8 cellular contexts compared by ENCODE assay signal in genomic region chr2:86807462-86808275, GRCh38. TPM values are rescaled to one million over a fixed set of nuclear protein-coding genes. Genes with fewer than 3 reads are reported as not detected.
DNase-seq lines count a peak whose midpoint lies in the region; ATAC-seq, FAIRE-seq and TF ChIP-seq lines count a peak whose summit lies in the region.

No MANE protein-coding gene starts in this region.

- H3K36me3 ChIP-seq in muscle layer of colon (ENCODE audit: insufficient read depth, low read length): no peaks in the 10 kb centered on the region
- H3K36me3 ChIP-seq in upper lobe of right lung: no peaks in the 10 kb centered on the region

- peak overlapping the region; percentile 70 for H3K27ac Mint-ChIP-seq in activated CD4-positive, alpha-beta T cell treated with anti-CD3 and anti-CD28 coated beads, Interleukin-2, amount 10 ng/mL, durations not matched to agents 7 days and 5 days

- no peaks in the 10 kb centered on the region for H3K9me3 Mint-ChIP-seq in activated CD4-positive, alpha-beta T cell treated with anti-CD3 and anti-CD28 coated beads, Interleukin-2, amount 10 ng/mL, durations not matched to agents 7 days and 5 days

- H3K4me1 ChIP-seq in muscle layer of colon (ENCODE audit: insufficient read depth, low read length) (peaks cover 15% of the 10 kb centered on the region), upper lobe of right lung (peaks cover 26% of the 10 kb centered on the region)

- FAIRE-seq in GM12892 (lab: Jason Lieb, UNC): peak; percentile 30

- intact Hi-C loops in upper lobe of right lung (cut with DNase I): no loop called here

- H3K27me3 ChIP-seq in muscle layer of colon (ENCODE audit: control insufficient read depth in 1 of 2, insufficient read depth in 2 of 2, low read length in 2 of 2) (peaks cover 11 to 30% of the 10 kb centered on the region in 2 donors), upper lobe of right lung (peaks cover 48% of the 10 kb centered on the region)

- H3K4me1 Mint-ChIP-seq in activated CD4-positive, alpha-beta T cell treated with anti-CD3 and anti-CD28 coated beads, Interleukin-2, amount 10 ng/mL, durations not matched to agents 7 days and 5 days: peaks cover 25% of the 10 kb centered on the region

- no peak for TF ChIP-seq CTCF in AG04449 (IDR thresholded peaks at IDR 0.05; ENCODE audit: insufficient read depth, low read length, missing control alignments)
- TF ChIP-seq CTCF in upper lobe of right lung (IDR thresholded peaks at IDR 0.05): no peak

- peaks cover 53% of the 10 kb centered on the region for H3K27me3 Mint-ChIP-seq in activated CD4-positive, alpha-beta T cell treated with anti-CD3 and anti-CD28 coated beads, Interleukin-2, amount 10 ng/mL, durations not matched to agents 7 days and 5 days

- H3K36me3 Mint-ChIP-seq in activated CD4-positive, alpha-beta T cell treated with anti-CD3 and anti-CD28 coated beads, Interleukin-2, amount 10 ng/mL, durations not matched to agents 7 days and 5 days (ENCODE audit: low read depth): no peaks in the 10 kb centered on the region

- H3K9me3 ChIP-seq in muscle layer of colon (ENCODE audit: low read length) (no peaks in the 10 kb centered on the region), upper lobe of right lung (no peaks in the 10 kb centered on the region)

- CTCF ChIA-PET in AG04449 (lab: Yijun Ruan, JAX): interaction anchor here (0.8 to 3.4 kb wide), 10 partner anchors 9 to 587 kb away, joined by 3 to 14 read pairs (median 4); no protein-coding TSS in a partner anchor
- CTCF ChIA-PET in activated CD4-positive, alpha-beta T cell treated with anti-CD3 and anti-CD28 coated beads, Interleukin-2, amount 10 ng/mL, durations not matched to agents 7 days and 5 days (lab: Charles Lee): interaction anchor here (1.0 to 2.4 kb wide), 4 partner anchors 9 to 16 kb away, joined by 4 to 7 read pairs (median 4); partner anchors contain the start of gene CD8A

- ATAC-seq in upper lobe of right lung (peak; percentile 66), GM21526 (IDR thresholded peaks at IDR 0.05; ENCODE audit: low FRiP score, unreplicated experiment) (no peak)

- TF ChIP-seq POLR2A in GM12892 (IDR thresholded peaks at IDR 0.05; ENCODE audit: low read depth, low read length): no peak

- peak overlapping the region; percentile 74 for H3K4me3 Mint-ChIP-seq in activated CD4-positive, alpha-beta T cell treated with anti-CD3 and anti-CD28 coated beads, Interleukin-2, amount 10 ng/mL, durations not matched to agents 7 days and 5 days

- no peak overlapping the region for H3K9ac ChIP-seq in muscle layer of colon (ENCODE audit: low read length)

- H3K4me3 ChIP-seq in AG04449 (ENCODE audit: low read depth, low read length) (peak overlapping the region; percentile 46), muscle layer of colon (ENCODE audit: low read depth in 1 of 2, low read length in 2 of 2) (peak overlapping the region; percentile 38 to 57), upper lobe of right lung (peak overlapping the region; percentile 44)

- POLR2A ChIA-PET in AG04449 (lab: Yijun Ruan, JAX): no interaction called here
- POLR2A ChIA-PET in activated CD4-positive, alpha-beta T cell treated with anti-CD3 and anti-CD28 coated beads, Interleukin-2, amount 10 ng/mL, durations not matched to agents 7 days and 5 days (lab: Charles Lee): no interaction called here

- no peak for DNase-seq in AG04449 (ENCODE audit: low read depth, low spot score)
- DNase-seq in GM12892 (ENCODE audit: insufficient read length): no peak
- DNase-seq in NCI-H1092 (lab: John Stamatoyannopoulos, UW): peak; percentile 43
- DNase-seq in activated CD4-positive, alpha-beta T cell treated with anti-CD3 and anti-CD28 coated beads, Interleukin-2, amount 10 ng/mL, durations not matched to agents 7 days and 5 days: no peak
- peak; percentile 37 for DNase-seq in epidermal melanocyte (ENCODE audit: insufficient read length, low spot score)
- DNase-seq in upper lobe of right lung: peak; percentile 74

- no peak overlapping the region for H3K27ac ChIP-seq in muscle layer of colon (ENCODE audit: low read depth, low read length)
- no peak overlapping the region for H3K27ac ChIP-seq in upper lobe of right lung

RNA-seq across cellular contexts. Expression of gene CD8A, which starts 17.0 kb away (rescaled TPM):
- polyA plus RNA-seq in GM12892 (2012; ENCODE audit: missing spikeins): not detected
- total RNA-seq in activated CD4-positive, alpha-beta T cell treated with anti-CD3 and anti-CD28 coated beads, Interleukin-2, amount 10 ng/mL, durations not matched to agents 7 days and 5 days: under 1 TPM; 0.72 to 0.77 TPM
- total RNA-seq in upper lobe of right lung: 7.4 TPM

RNA-seq across cellular contexts. Expression of gene CD8B, which starts 54.0 kb away (rescaled TPM):
- not detected for polyA plus RNA-seq in GM12892 (2012; ENCODE audit: missing spikeins)
- total RNA-seq in activated CD4-positive, alpha-beta T cell treated with anti-CD3 and anti-CD28 coated beads, Interleukin-2, amount 10 ng/mL, durations not matched to agents 7 days and 5 days: 1 to 10 TPM; 1.2 to 1.3 TPM
- total RNA-seq in upper lobe of right lung: 2.1 TPM

Comparison
In these comparisons a context has a peak if more than half of its experiments do, and no peak if none do; other contexts are left out.
1. DNase-seq: peak in NCI-H1092 (single experiment), epidermal melanocyte (single experiment) and upper lobe of right lung (single experiment); none in AG04449 (single experiment), GM12892 (single experiment) and activated CD4-positive, alpha-beta T cell treated with anti-CD3 and anti-CD28 coated beads, Interleukin-2, amount 10 ng/mL, durations not matched to agents 7 days and 5 days (single experiment).
2. Peak in every context shown above with its lines, with median percentiles within 50 percentile points of each other: H3K4me3 ChIP-seq.